ENCODE assay signal across 31 cellular contexts in the genomic region with DNA sequence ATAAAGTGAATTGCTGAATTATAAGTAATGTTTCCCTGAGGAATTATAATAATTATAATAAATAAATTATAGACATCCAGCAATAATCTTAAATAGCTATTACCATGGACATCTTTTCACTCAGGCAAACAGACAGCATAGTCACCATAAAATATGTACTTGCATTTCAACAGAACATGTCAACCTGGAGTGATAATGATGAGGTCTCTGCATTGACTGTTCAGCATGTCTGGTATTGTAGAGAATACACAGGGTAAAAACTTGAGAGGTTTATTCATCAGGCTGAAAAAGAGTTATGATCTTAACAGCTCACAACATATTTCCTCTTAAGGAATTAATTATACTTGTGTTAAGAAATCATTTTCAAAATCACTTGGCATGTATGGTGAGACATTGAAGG. TPM values are rescaled to one million over a fixed set of nuclear protein-coding genes. Genes with fewer than 3 reads are reported as not detected.
"Had no signal": no experiment of that assay in that cellular context is flagged by ENCODE, and none has a peak within 500 bp of the region (broad histone marks: within the 10 kb centered on the region; RNA-seq: fewer than 3 reads in every experiment).

No MANE protein-coding gene starts in this region.

- H3K9me3 ChIP-seq: adrenal gland, ascending aorta, body of pancreas, breast epithelium had no signal

- H3K36me3 ChIP-seq: adrenal gland, ascending aorta, brain microvascular endothelial cell, breast epithelium, cardiac muscle cell had no signal

- H3K27me3 ChIP-seq: adrenal gland, ascending aorta, body of pancreas, brain microvascular endothelial cell, breast epithelium, cardiac muscle cell had no signal

- H3K27ac ChIP-seq: adrenal gland, ascending aorta, body of pancreas, brain microvascular endothelial cell, breast epithelium, cardiac muscle cell had no signal

- DNase-seq: activated effector memory CD4-positive, alpha-beta T cell treated with anti-CD3 and anti-CD28 coated beads, Interleukin-2, amount 50 U/mL, for 16 hours; activated effector memory CD4-positive, alpha-beta T cell treated with Interleukin-2 at 50 U/mL for 16 hours; activated gamma-delta T cell; activated gamma-delta T cell treated with Interleukin-2 at 50 U/mL for 16 hours; activated naive CD4-positive, alpha-beta T cell; activated naive CD4-positive, alpha-beta T cell treated with anti-CD3 and anti-CD28 coated beads for 36 hours; activated naive CD4-positive, alpha-beta T cell treated with anti-CD3 and anti-CD28 coated beads, Interleukin-2, amount 10 ng/mL, durations not matched to agents 7 days and 5 days; activated naive CD4-positive, alpha-beta T cell treated with anti-CD3 and anti-CD28 coated beads, Interleukin-2, amount 50 U/mL, for 16 hours; activated naive CD4-positive, alpha-beta T cell treated with Interleukin-2 at 50 U/mL for 16 hours; activated naive CD8-positive, alpha-beta T cell treated with anti-CD3 and anti-CD28 coated beads for 36 hours; activated naive CD8-positive, alpha-beta T cell treated with anti-CD3 and anti-CD28 coated beads, Interleukin-2, amount 10 ng/mL, durations not matched to agents 7 days and 5 days; activated naive CD8-positive, alpha-beta T cell treated with anti-CD3 and anti-CD28 coated beads, Interleukin-2, amount 50 U/mL, for 24 hours; activated T-cell treated with anti-CD3 and anti-CD28 coated beads, Interleukin-2, amount 50 U/mL, for 1 hour; activated T-cell treated with anti-CD3 and anti-CD28 coated beads, Interleukin-2, amount 50 U/mL, for 24 hours; activated T-cell treated with anti-CD3 and anti-CD28 coated beads, Interleukin-2, amount 50 U/mL, for 4 hours; activated T-cell treated with anti-CD3 and anti-CD28 coated beads, Interleukin-2, amount 50 U/mL, for 48 hours; activated T-cell treated with anti-CD3 and anti-CD28 coated beads, Interleukin-2, amount 50 U/mL, for 72 hours; adrenal gland; amniotic stem cell; amygdala; anterior cingulate cortex; aorta; body of pancreas; brain microvascular endothelial cell; caudate nucleus; central memory CD4-positive, alpha-beta T cell; cerebellar nuclear complex had no signal

- H3K4me3 ChIP-seq: adrenal gland, ascending aorta, body of pancreas, breast epithelium, cardiac muscle cell had no signal

RNA-seq across cellular contexts. Expression of gene TYR, which starts 41.1 kb away (rescaled TPM):
- polyA plus RNA-seq: adipose tissue, adrenal gland, aorta had no signal
